In the genomic region with DNA sequence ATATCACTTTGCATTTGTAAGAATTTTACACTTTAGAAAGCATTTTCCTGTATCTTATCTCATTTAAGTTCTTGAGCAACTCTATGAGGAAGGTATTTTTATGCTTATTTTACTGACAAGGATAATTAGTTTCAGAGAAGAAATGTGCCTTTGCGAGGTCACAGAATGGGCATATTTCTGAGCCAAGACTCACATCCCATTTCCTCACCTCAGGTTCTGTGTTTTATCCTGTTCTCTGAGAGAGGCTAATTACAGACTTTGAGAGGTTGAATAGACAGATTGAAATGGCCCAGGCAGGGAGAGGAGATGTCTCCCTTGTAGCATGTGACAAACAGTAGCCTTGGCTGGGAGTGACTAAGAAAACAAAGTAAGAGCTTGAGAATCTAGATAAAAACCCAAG, we compare ENCODE assay signal across 28 cellular contexts. TPM values are rescaled to one million over a fixed set of nuclear protein-coding genes. Genes with fewer than 3 reads are reported as not detected.
"Had no signal": no experiment of that assay in that cellular context is flagged by ENCODE, and none has a peak within 500 bp of the region (broad histone marks: within the 10 kb centered on the region; RNA-seq: fewer than 3 reads in every experiment).

No MANE protein-coding gene starts in this region.

- H3K27ac ChIP-seq: body of pancreas, heart right ventricle, right lobe of liver, thoracic aorta, uterus had no signal

- H3K4me3 Mint-ChIP-seq: activated CD4-positive, alpha-beta memory T cell treated with anti-CD3 and anti-CD28 coated beads for 36 hours; activated CD4-positive, alpha-beta T cell treated with anti-CD3 and anti-CD28 coated beads, Interleukin-2, amount 10 ng/mL, durations not matched to agents 24 days and 14 days; activated T-cell treated with anti-CD3 and anti-CD28 coated beads, Interleukin-2, amount 50 U/mL, for 4 hours; activated T-helper 17 cell treated with anti-CD3 and anti-CD28 coated beads, Interleukin-2, amount 50 U/mL, for 72 hours; natural killer cell treated with Interleukin-12 subunit alpha and Interleukin-12 subunit beta and Interleukin-15 and Interleukin-18, amount 100 ng/mL, for 72 hours; stimulated activated naive CD8-positive, alpha-beta T cell treated with anti-CD3 and anti-CD28 coated beads, Interleukin-15, Interleukin-2, amounts not matched to agents 100 ng/mL and 50 ng/mL, for 24 hours; type B pancreatic cell had no signal

- H3K4me1 ChIP-seq: body of pancreas, right lobe of liver, uterus had no signal

- H3K4me1 Mint-ChIP-seq: activated CD4-positive, alpha-beta T cell treated with anti-CD3 and anti-CD28 coated beads, Interleukin-2, amount 10 ng/mL, durations not matched to agents 24 days and 14 days; activated T-helper 17 cell treated with anti-CD3 and anti-CD28 coated beads, Interleukin-2, amount 50 U/mL, for 72 hours had no signal

- DNase-seq: activated CD4-positive, alpha-beta memory T cell treated with anti-CD3 and anti-CD28 coated beads for 36 hours; activated CD4-positive, alpha-beta T cell treated with anti-CD3 and anti-CD28 coated beads, Interleukin-2, amount 10 ng/mL, durations not matched to agents 24 days and 14 days; activated CD4-positive, CD25-positive, alpha-beta regulatory T cell treated with anti-CD3 and anti-CD28 coated beads, Interleukin-2, amount 50 U/mL, for 72 hours; activated gamma-delta T cell treated with Interleukin-2 at 50 U/mL for 16 hours; activated naive CD4-positive, alpha-beta T cell treated with anti-CD3 and anti-CD28 coated beads, Interleukin-2, amount 50 U/mL, for 16 hours; activated T-cell treated with anti-CD3 and anti-CD28 coated beads, Interleukin-2, amount 50 U/mL, for 4 hours; body of pancreas; cerebellar nuclear complex; cortex of kidney; foreskin fibroblast; heart right ventricle; mesendoderm; mucosa of descending colon; posterior cingulate gyrus; right lobe of liver; stimulated activated CD4-positive, alpha-beta T cell treated with anti-CD3 and anti-CD28 coated beads, Interleukin-12 subunit alpha, Interleukin-12 subunit beta, amount 100 ng/mL, for 4 hours; stimulated activated CD4-positive, alpha-beta T cell treated with anti-CD3 and anti-CD28 coated beads, Interleukin-4, amount 100 ng/mL, for 1 hour; T-helper 2 cell; uterus had no signal

- H3K27me3 Mint-ChIP-seq: activated CD4-positive, alpha-beta memory T cell treated with anti-CD3 and anti-CD28 coated beads for 36 hours; activated CD4-positive, alpha-beta T cell treated with anti-CD3 and anti-CD28 coated beads, Interleukin-2, amount 10 ng/mL, durations not matched to agents 24 days and 14 days; activated T-helper 17 cell treated with anti-CD3 and anti-CD28 coated beads, Interleukin-2, amount 50 U/mL, for 72 hours; natural killer cell treated with Interleukin-12 subunit alpha and Interleukin-12 subunit beta and Interleukin-15 and Interleukin-18, amount 100 ng/mL, for 72 hours; stimulated activated naive CD8-positive, alpha-beta T cell treated with anti-CD3 and anti-CD28 coated beads, Interleukin-15, Interleukin-2, amounts not matched to agents 100 ng/mL and 50 ng/mL, for 24 hours had no signal

- H3K9me3 Mint-ChIP-seq: activated CD4-positive, alpha-beta T cell treated with anti-CD3 and anti-CD28 coated beads, Interleukin-2, amount 10 ng/mL, durations not matched to agents 24 days and 14 days; stimulated activated naive CD8-positive, alpha-beta T cell treated with anti-CD3 and anti-CD28 coated beads, Interleukin-15, Interleukin-2, amounts not matched to agents 100 ng/mL and 50 ng/mL, for 24 hours had no signal

- H3K4me3 ChIP-seq: body of pancreas, heart right ventricle, lung, mucosa of descending colon, right lobe of liver, thoracic aorta, uterus had no signal

- H3K27me3 ChIP-seq: body of pancreas, heart right ventricle, right lobe of liver, uterus had no signal

- H3K9me3 ChIP-seq: body of pancreas, mucosa of descending colon, right lobe of liver, thoracic aorta, uterus had no signal

- H3K27ac Mint-ChIP-seq: activated CD4-positive, alpha-beta memory T cell treated with anti-CD3 and anti-CD28 coated beads for 36 hours; activated CD4-positive, alpha-beta T cell treated with anti-CD3 and anti-CD28 coated beads, Interleukin-2, amount 10 ng/mL, durations not matched to agents 24 days and 14 days; activated T-helper 17 cell treated with anti-CD3 and anti-CD28 coated beads, Interleukin-2, amount 50 U/mL, for 72 hours; natural killer cell treated with Interleukin-12 subunit alpha and Interleukin-12 subunit beta and Interleukin-15 and Interleukin-18, amount 100 ng/mL, for 72 hours; stimulated activated naive CD8-positive, alpha-beta T cell treated with anti-CD3 and anti-CD28 coated beads, Interleukin-15, Interleukin-2, amounts not matched to agents 100 ng/mL and 50 ng/mL, for 24 hours; type B pancreatic cell had no signal

- ATAC-seq: activated T-cell treated with anti-CD3 and anti-CD28 coated beads, Interleukin-2, amount 50 U/mL, for 4 hours; activated T-helper 17 cell treated with anti-CD3 and anti-CD28 coated beads, Interleukin-2, amount 50 U/mL, for 72 hours; body of pancreas; mucosa of descending colon; natural killer cell treated with Interleukin-12 subunit alpha and Interleukin-12 subunit beta and Interleukin-15 and Interleukin-18, amount 100 ng/mL, for 72 hours; right lobe of liver had no signal

- H3K36me3 ChIP-seq: heart right ventricle, right lobe of liver, thoracic aorta, uterus had no signal

- H3K36me3 Mint-ChIP-seq: activated CD4-positive, alpha-beta memory T cell treated with anti-CD3 and anti-CD28 coated beads for 36 hours; natural killer cell treated with Interleukin-12 subunit alpha and Interleukin-12 subunit beta and Interleukin-15 and Interleukin-18, amount 100 ng/mL, for 72 hours had no signal

- FAIRE-seq: endothelial cell of umbilical vein had no signal

RNA-seq across cellular contexts. Expression of a gene that starts 39.1 kb away (rescaled TPM):
- total RNA-seq: activated CD4-positive, alpha-beta T cell treated with anti-CD3 and anti-CD28 coated beads, Interleukin-2, amount 10 ng/mL, durations not matched to agents 24 days and 14 days; body of pancreas; endothelial cell of umbilical vein; fibroblast of lung; mucosa of descending colon; natural killer cell treated with Interleukin-12 subunit alpha and Interleukin-12 subunit beta and Interleukin-15 and Interleukin-18, amount 100 ng/mL, for 72 hours; skeletal muscle tissue; thoracic aorta had no signal
- polyA plus RNA-seq: endothelial cell of umbilical vein had no signal
